ENCODE assay signal across 1 cellular context in genomic region chr10:128084364-128084763, GRCh38.
TF ChIP-seq lines count a peak whose summit lies in the region.

No MANE protein-coding gene starts in this region.

TF ChIP-seq in K562, 482 proteins besides CTCF, POLR2A, EP300 and RAD21:
- 0 out of 2 replicates have a peak, but pooled peaks have one; percentile 49 for TF ChIP-seq NFE2 (IDR thresholded peaks at IDR 0.05; ENCODE audit: low read depth)
- TF ChIP-seq ZMIZ1 (IDR thresholded peaks at IDR 0.05; ENCODE audit: low read depth in 2 of 2, low read length in 2 of 2) = no peak
- TF ChIP-seq ZNF512 (tag; IDR thresholded peaks at IDR 0.05) = no peak
- no peak for TF ChIP-seq HBP1 (CRISPR knock-in tag; IDR thresholded peaks at IDR 0.05)
- no peak for TF ChIP-seq ZBTB26 (CRISPR knock-in tag; IDR thresholded peaks at IDR 0.05)
- TF ChIP-seq KDM1A (IDR thresholded peaks at IDR 0.05) = no peak
- TF ChIP-seq MYNN (IDR thresholded peaks at IDR 0.05) = no peak
- TF ChIP-seq MYNN (CRISPR knock-in tag; IDR thresholded peaks at IDR 0.05) = no peak
- TF ChIP-seq NFXL1 (CRISPR knock-in tag; IDR thresholded peaks at IDR 0.05) = no peak
- no peak for TF ChIP-seq ZBTB43 (CRISPR knock-in tag; IDR thresholded peaks at IDR 0.05)
- TF ChIP-seq NKRF (IDR thresholded peaks at IDR 0.05; ENCODE audit: borderline replicate concordance) = no peak
- TF ChIP-seq UBTF (IDR thresholded peaks at IDR 0.05; ENCODE audit: borderline replicate concordance in 1 of 2, low read depth in 2 of 2, low read length in 2 of 2) = no peak
- no peak for TF ChIP-seq FOXM1 (IDR thresholded peaks at IDR 0.05; ENCODE audit: low read depth)
- TF ChIP-seq FOXM1 (CRISPR knock-in tag; IDR thresholded peaks at IDR 0.05; ENCODE audit: low read depth) = no peak
- TF ChIP-seq ZNF707 (CRISPR knock-in tag; conservative IDR thresholded peaks at IDR 0.05) = no peak
- no peak for TF ChIP-seq ZNF24 (IDR thresholded peaks at IDR 0.05)
- TF ChIP-seq ZBED1 (IDR thresholded peaks at IDR 0.05) = no peak
- TF ChIP-seq SIX5 (IDR thresholded peaks at IDR 0.05; ENCODE audit: borderline replicate concordance in 1 of 2, insufficient read depth in 1 of 2, low read depth in 1 of 2, low read length in 2 of 2) = no peak
- TF ChIP-seq HDAC1 (IDR thresholded peaks at IDR 0.05) = no peak
- 0 out of 2 replicates have a peak, but pooled peaks have one; percentile 19 for TF ChIP-seq ZNF316 (IDR thresholded peaks at IDR 0.05)
- TF ChIP-seq RFX5 (IDR thresholded peaks at IDR 0.05; ENCODE audit: low read depth, low read length) = no peak
- no peak for TF ChIP-seq HEY1 (CRISPR knock-in tag; IDR thresholded peaks at IDR 0.05; ENCODE audit: borderline replicate concordance)
- peak; percentile 63 for TF ChIP-seq C11orf30 (IDR thresholded peaks at IDR 0.05; ENCODE audit: low read depth)
- no peak for TF ChIP-seq TEAD4 (IDR thresholded peaks at IDR 0.05; ENCODE audit: low read length)
- TF ChIP-seq TEAD4 (CRISPR knock-in tag; IDR thresholded peaks at IDR 0.05; ENCODE audit: borderline replicate concordance) = no peak
- TF ChIP-seq CHCHD3 (CRISPR knock-in tag; IDR thresholded peaks at IDR 0.05) = no peak
- TF ChIP-seq ILF3 (IDR thresholded peaks at IDR 0.05; ENCODE audit: borderline replicate concordance) = no peak
- TF ChIP-seq TAF1 (IDR thresholded peaks at IDR 0.05; ENCODE audit: control insufficient read depth, extremely low read depth, insufficient read depth, low read length, severe bottlenecking) = no peak
- TF ChIP-seq ZFP36 (IDR thresholded peaks at IDR 0.05; ENCODE audit: low read depth, low read length, partially characterized antibody) = no peak
- peak; percentile 44; the same call in 1 of the 2 replicates for TF ChIP-seq MAFG (tag; conservative IDR thresholded peaks at IDR 0.05)
- TF ChIP-seq SRSF9 (IDR thresholded peaks at IDR 0.05; ENCODE audit: borderline replicate concordance, low read depth, low read length) = no peak
- no peak for TF ChIP-seq RBM39 (optimal IDR thresholded peaks at IDR 0.05; ENCODE audit: low read depth, low read length)
- TF ChIP-seq ZNF592 (IDR thresholded peaks at IDR 0.05) = no peak
